Comparison of ENCODE assay signal across 2 cellular contexts in the genomic region with DNA sequence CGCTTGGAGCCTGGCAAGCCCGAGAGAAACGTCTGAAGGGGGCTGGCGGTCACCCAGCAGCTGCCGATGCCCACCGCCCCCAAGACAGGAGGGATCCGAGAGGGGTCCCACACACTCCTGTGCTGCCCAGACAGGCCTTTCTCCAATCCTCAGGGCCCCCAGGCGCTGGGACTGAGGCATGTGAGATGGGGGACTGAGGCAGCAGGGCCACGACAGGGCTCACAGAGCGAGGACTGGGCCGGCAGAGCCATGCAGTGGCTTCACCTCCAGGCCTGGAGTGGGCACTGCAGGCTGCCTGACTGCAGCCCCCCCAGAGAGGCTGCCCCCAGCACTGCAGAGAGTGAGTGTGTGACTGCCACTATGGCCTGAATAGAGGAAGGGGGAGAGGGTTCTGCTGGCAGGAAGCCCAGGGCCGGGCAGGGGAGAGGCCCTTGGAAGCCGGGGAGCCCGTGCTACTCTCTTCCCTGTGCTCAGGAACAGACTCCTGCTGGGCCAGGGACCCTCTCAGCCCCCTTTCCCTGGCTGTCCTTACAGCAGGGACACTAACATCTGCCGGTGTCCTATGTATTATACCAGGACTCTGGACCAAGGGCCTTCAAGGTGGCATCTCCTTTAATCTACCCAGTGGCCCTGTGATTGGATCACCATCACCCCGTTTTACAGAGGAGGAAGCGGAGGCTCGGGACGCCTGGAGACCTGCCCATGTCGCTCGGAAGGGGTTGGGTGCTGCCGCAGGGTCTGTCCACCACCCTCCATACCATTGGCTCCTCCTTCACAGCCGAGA.
TF ChIP-seq lines count a peak whose summit lies in the region.

No MANE protein-coding gene starts in this region.

TF ChIP-seq in HEK293, 187 proteins besides CTCF, POLR2A, EP300 and RAD21:
- TF ChIP-seq GLIS2 (tag by site-specific recombination; IDR thresholded peaks at IDR 0.05) = peak; percentile 50; the same call in 1 of the 2 replicates
- TF ChIP-seq ZIC2 (tag by site-specific recombination; IDR thresholded peaks at IDR 0.05) = peak; percentile 60
- TF ChIP-seq, protein P1, sequence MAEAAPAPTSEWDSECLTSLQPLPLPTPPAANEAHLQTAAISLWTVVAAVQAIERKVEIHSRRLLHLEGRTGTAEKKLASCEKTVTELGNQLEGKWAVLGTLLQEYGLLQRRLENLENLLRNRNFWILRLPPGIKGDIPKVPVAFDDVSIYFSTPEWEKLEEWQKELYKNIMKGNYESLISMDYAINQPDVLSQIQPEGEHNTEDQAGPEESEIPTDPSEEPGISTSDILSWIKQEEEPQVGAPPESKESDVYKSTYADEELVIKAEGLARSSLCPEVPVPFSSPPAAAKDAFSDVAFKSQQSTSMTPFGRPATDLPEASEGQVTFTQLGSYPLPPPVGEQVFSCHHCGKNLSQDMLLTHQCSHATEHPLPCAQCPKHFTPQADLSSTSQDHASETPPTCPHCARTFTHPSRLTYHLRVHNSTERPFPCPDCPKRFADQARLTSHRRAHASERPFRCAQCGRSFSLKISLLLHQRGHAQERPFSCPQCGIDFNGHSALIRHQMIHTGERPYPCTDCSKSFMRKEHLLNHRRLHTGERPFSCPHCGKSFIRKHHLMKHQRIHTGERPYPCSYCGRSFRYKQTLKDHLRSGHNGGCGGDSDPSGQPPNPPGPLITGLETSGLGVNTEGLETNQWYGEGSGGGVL (tag by site-specific recombination; IDR thresholded peaks at IDR 0.05) = 0 out of 2 replicates have a peak, but pooled peaks have one; percentile 23
- TF ChIP-seq ZBTB1 (tag by site-specific recombination; IDR thresholded peaks at IDR 0.05) = no peak
- no peak for TF ChIP-seq ZNF513 (tag by site-specific recombination; IDR thresholded peaks at IDR 0.05)
- peak; percentile 89 for TF ChIP-seq GLIS1 (tag by site-specific recombination; IDR thresholded peaks at IDR 0.05)

TF ChIP-seq in K562, 482 proteins besides CTCF, POLR2A, EP300 and RAD21:
- TF ChIP-seq, protein P2, sequence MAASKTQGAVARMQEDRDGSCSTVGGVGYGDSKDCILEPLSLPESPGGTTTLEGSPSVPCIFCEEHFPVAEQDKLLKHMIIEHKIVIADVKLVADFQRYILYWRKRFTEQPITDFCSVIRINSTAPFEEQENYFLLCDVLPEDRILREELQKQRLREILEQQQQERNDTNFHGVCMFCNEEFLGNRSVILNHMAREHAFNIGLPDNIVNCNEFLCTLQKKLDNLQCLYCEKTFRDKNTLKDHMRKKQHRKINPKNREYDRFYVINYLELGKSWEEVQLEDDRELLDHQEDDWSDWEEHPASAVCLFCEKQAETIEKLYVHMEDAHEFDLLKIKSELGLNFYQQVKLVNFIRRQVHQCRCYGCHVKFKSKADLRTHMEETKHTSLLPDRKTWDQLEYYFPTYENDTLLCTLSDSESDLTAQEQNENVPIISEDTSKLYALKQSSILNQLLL (CRISPR knock-in tag; IDR thresholded peaks at IDR 0.05; ENCODE audit: borderline replicate concordance) = no peak
